ENCODE assay signal across 8 cellular contexts in the genomic region with DNA sequence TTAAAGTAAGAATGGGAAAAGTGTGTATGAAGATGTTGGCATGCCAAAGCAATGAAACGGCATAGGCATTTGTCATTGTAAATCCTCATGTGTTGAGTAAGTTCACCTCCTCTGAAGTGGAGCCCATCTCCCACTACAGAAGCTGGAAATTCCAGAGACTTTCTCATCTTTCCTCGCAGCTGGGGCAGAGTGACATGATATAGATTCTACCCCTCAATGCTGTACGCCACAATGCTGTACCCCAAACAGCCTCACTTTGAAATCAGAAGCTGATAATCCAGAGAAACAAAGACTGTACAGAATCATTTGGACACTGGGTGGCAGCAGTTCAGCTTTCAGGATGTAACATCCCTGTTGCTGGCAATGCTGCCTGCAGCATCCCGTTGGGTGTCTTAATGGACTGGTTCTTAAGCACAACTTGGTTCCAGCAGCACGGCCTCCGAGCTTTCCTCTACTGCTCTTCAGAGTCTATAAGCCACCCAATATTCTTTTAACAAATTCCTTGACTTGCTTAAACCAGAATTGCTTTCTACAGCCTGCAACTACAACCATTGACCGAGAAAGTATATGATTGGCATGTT. TPM values are rescaled to one million over a fixed set of nuclear protein-coding genes. Genes with fewer than 3 reads are reported as not detected.
A peak's percentile ranks its signal among the peaks of the same experiment; 100 is the strongest.
DNase-seq lines count a peak whose midpoint lies in the region; ATAC-seq and TF ChIP-seq lines count a peak whose summit lies in the region.

No MANE protein-coding gene starts in this region.

- H3K27me3 Mint-ChIP-seq in activated naive CD8-positive, alpha-beta T cell treated with anti-CD3 and anti-CD28 coated beads for 36 hours = peaks cover 5% of the 10 kb centered on the region

- H3K4me1 ChIP-seq in cardiac muscle cell (ENCODE audit: low read depth) = no peaks in the 10 kb centered on the region

- H3K4me3 Mint-ChIP-seq in activated naive CD8-positive, alpha-beta T cell treated with anti-CD3 and anti-CD28 coated beads for 36 hours = no peak overlapping the region

- H3K4me3 ChIP-seq in cardiac muscle cell (no peak overlapping the region), retinal pigment epithelial cell (ENCODE audit: low read length) (no peak overlapping the region)

- peaks cover 5% of the 10 kb centered on the region for H3K4me1 Mint-ChIP-seq in activated naive CD8-positive, alpha-beta T cell treated with anti-CD3 and anti-CD28 coated beads for 36 hours

- H3K9me3 ChIP-seq in cardiac muscle cell (ENCODE audit: low read depth) = no peaks in the 10 kb centered on the region

- H3K27me3 ChIP-seq in cardiac muscle cell = no peaks in the 10 kb centered on the region

- H3K36me3 ChIP-seq in cardiac muscle cell = no peaks in the 10 kb centered on the region

- peaks cover 5% of the 10 kb centered on the region for H3K36me3 Mint-ChIP-seq in activated naive CD8-positive, alpha-beta T cell treated with anti-CD3 and anti-CD28 coated beads for 36 hours

- no peak overlapping the region for H3K27ac Mint-ChIP-seq in activated naive CD8-positive, alpha-beta T cell treated with anti-CD3 and anti-CD28 coated beads for 36 hours

- CTCF ChIA-PET in HEK293T (lab: Yijun Ruan, JAX) = interaction anchor here (0.6 to 2.3 kb wide), 11 partner anchors 9 to 1451 kb away, joined by 3 to 15 read pairs (median 5); no protein-coding TSS in a partner anchor

- DNase-seq in HEK293T (ENCODE audit: extremely low spot score) (peak; percentile 90), NCI-H1048 (lab: John Stamatoyannopoulos, UW) (peak; percentile 7), cardiac muscle cell (ENCODE audit: low read depth in 1 of 2, low spot score in 1 of 2) (peak; percentile 71 to 82), retinal pigment epithelial cell (ENCODE audit: low read depth) (peak; percentile 31)
- DNase-seq in activated naive CD8-positive, alpha-beta T cell treated with anti-CD3 and anti-CD28 coated beads for 36 hours = peak; percentile 44

- peak; percentile 77 for TF ChIP-seq CTCF in GM12873 (IDR thresholded peaks at IDR 0.05; ENCODE audit: insufficient read depth, low read depth, low read length, missing control alignments)
- peak; percentile 71 for TF ChIP-seq CTCF in cardiac muscle cell (IDR thresholded peaks at IDR 0.05; ENCODE audit: low read depth, low read length)
- peak; percentile 78 for TF ChIP-seq CTCF in retinal pigment epithelial cell (conservative IDR thresholded peaks at IDR 0.05; ENCODE audit: low read depth, low read length)

- H3K9me3 Mint-ChIP-seq in activated naive CD8-positive, alpha-beta T cell treated with anti-CD3 and anti-CD28 coated beads for 36 hours = no peaks in the 10 kb centered on the region

- POLR2A ChIA-PET in HEK293T (lab: Yijun Ruan, JAX) = no interaction called here

- peak; percentile 99 for ATAC-seq in SK-N-SH treated with all-trans-retinoic acid at 6 μM for 48 hours
- ATAC-seq in GM19397 (IDR thresholded peaks at IDR 0.05; ENCODE audit: unreplicated experiment) = no peak

- no peak overlapping the region for H3K27ac ChIP-seq in cardiac muscle cell

TF ChIP-seq in HEK293T, 16 proteins besides CTCF, POLR2A, EP300 and RAD21:
- TF ChIP-seq HDGF (IDR thresholded peaks at IDR 0.05; ENCODE audit: borderline replicate concordance) = peak; percentile 89; the same call in 1 of the 2 replicates
- TF ChIP-seq ELF4 (IDR thresholded peaks at IDR 0.05) = no peak
- TF ChIP-seq, protein P1, sequence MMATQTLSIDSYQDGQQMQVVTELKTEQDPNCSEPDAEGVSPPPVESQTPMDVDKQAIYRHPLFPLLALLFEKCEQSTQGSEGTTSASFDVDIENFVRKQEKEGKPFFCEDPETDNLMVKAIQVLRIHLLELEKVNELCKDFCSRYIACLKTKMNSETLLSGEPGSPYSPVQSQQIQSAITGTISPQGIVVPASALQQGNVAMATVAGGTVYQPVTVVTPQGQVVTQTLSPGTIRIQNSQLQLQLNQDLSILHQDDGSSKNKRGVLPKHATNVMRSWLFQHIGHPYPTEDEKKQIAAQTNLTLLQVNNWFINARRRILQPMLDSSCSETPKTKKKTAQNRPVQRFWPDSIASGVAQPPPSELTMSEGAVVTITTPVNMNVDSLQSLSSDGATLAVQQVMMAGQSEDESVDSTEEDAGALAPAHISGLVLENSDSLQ (IDR thresholded peaks at IDR 0.05) = peak; percentile 24; the same call in 1 of the 2 replicates
- no peak for TF ChIP-seq CTBP1 (IDR thresholded peaks at IDR 0.05; ENCODE audit: borderline replicate concordance)

TF ChIP-seq in SK-N-SH treated with all-trans-retinoic acid at 6 μM for 48 hours, 23 proteins besides CTCF, POLR2A, EP300 and RAD21:
- TF ChIP-seq ISL1 (CRISPR knock-in tag; IDR thresholded peaks at IDR 0.05) = no peak
- no peak for TF ChIP-seq RARB (CRISPR knock-in tag; IDR thresholded peaks at IDR 0.05)
- peak; percentile 91 for TF ChIP-seq ZNF8 (CRISPR knock-in tag; IDR thresholded peaks at IDR 0.05)
- TF ChIP-seq TCF4 (CRISPR knock-in tag; IDR thresholded peaks at IDR 0.05; ENCODE audit: borderline replicate concordance) = no peak

RNA-seq across cellular contexts. Expression of a gene that starts 18.8 kb away (rescaled TPM):
- total RNA-seq in activated naive CD8-positive, alpha-beta T cell treated with anti-CD3 and anti-CD28 coated beads for 36 hours = 10 to 100 TPM; 12.9 to 13.4 TPM
- 10.4 and 23.5 TPM in 2 replicates for total RNA-seq in cardiac muscle cell
- 5.7 and 6.0 TPM in 2 replicates for polyA plus RNA-seq in cardiac muscle cell

RNA-seq across cellular contexts. Expression of a gene that starts 35.8 kb away (rescaled TPM):
- total RNA-seq in activated naive CD8-positive, alpha-beta T cell treated with anti-CD3 and anti-CD28 coated beads for 36 hours = 1 to 10 TPM; 1.7 to 2.2 TPM
- total RNA-seq in cardiac muscle cell = 8.8 and 13.6 TPM in 2 replicates
- 7.5 and 8.8 TPM in 2 replicates for polyA plus RNA-seq in cardiac muscle cell

Comparison
In these comparisons a context has a peak if more than half of its experiments do, and no peak if none do; other contexts are left out.
1. DNase-seq: peak in every context shown above with its lines; median percentile 90 in HEK293T; 76 in cardiac muscle cell; 44 in activated naive CD8-positive, alpha-beta T cell treated with anti-CD3 and anti-CD28 coated beads for 36 hours; 31 in retinal pigment epithelial cell; 7 in NCI-H1048.